In genomic region chr18:70044626-70045025, GRCh38 we compare ENCODE assay signal across 12 cellular contexts.
A peak's percentile ranks its signal among the peaks of the same experiment; 100 is the strongest.
DNase-seq lines count a peak whose midpoint lies in the region; ATAC-seq and TF ChIP-seq lines count a peak whose summit lies in the region.
"Had no signal": no experiment of that assay in that cellular context is flagged by ENCODE, and none has a peak within 500 bp of the region (broad histone marks: within the 10 kb centered on the region; RNA-seq: fewer than 3 reads in every experiment).

No MANE protein-coding gene starts in this region.

- H3K4me3 ChIP-seq in fibroblast of mammary gland (ENCODE audit: control insufficient read depth, low read depth, low read length) (no peak overlapping the region), Peyer's patch (no peak overlapping the region), HAP-1 (no peak overlapping the region)

- intact Hi-C loops in activated CD8-positive, alpha-beta T cell treated with anti-CD3 and anti-CD28 coated beads for 36 hours (cut with micrococcal nuclease) = no loop called here

- no peak for DNase-seq in activated CD8-positive, alpha-beta T cell treated with anti-CD3 and anti-CD28 coated beads for 36 hours
- no peak for DNase-seq in activated CD8-positive, alpha-beta T cell treated with anti-CD3 and anti-CD28 coated beads, Interleukin-2, amount 10 ng/mL, durations not matched to agents 7 days and 5 days
- peak; percentile 94 for DNase-seq in RWPE1 (ENCODE audit: low spot score)
- peak; percentile 97 for DNase-seq in fibroblast of mammary gland (ENCODE audit: low read depth)
- DNase-seq in T-helper 9 cell = no peak
- DNase-seq in Peyer's patch = no peak
- no peak for DNase-seq in HAP-1 (ENCODE audit: low spot score in 2 of 2)
- DNase-seq: immature natural killer cell, NCI-H1417 treated with DMSO at 0.1 percent for 48 hours had no signal

- ATAC-seq in activated CD8-positive, alpha-beta T cell treated with anti-CD3 and anti-CD28 coated beads for 36 hours = peak; percentile 87
- no peak for ATAC-seq in activated CD8-positive, alpha-beta T cell treated with anti-CD3 and anti-CD28 coated beads, Interleukin-2, amount 10 ng/mL, durations not matched to agents 7 days and 5 days

- H3K9me3 ChIP-seq in Peyer's patch (no peaks in the 10 kb centered on the region), HAP-1 (no peaks in the 10 kb centered on the region)

- H3K27ac ChIP-seq in RWPE1 (no peak overlapping the region), Peyer's patch (no peak overlapping the region)

- H3K36me3 ChIP-seq in Peyer's patch = no peaks in the 10 kb centered on the region
- H3K36me3 ChIP-seq in HAP-1 (replicated peaks) = no peaks in the 10 kb centered on the region

- no peaks in the 10 kb centered on the region for H3K27me3 ChIP-seq in Peyer's patch
- no peaks in the 10 kb centered on the region for H3K27me3 ChIP-seq in HAP-1 (ENCODE audit: low read depth)

- H3K4me3 Mint-ChIP-seq in activated CD8-positive, alpha-beta T cell treated with anti-CD3 and anti-CD28 coated beads for 36 hours = no peak overlapping the region
- no peak overlapping the region for H3K4me3 Mint-ChIP-seq in activated CD8-positive, alpha-beta T cell treated with anti-CD3 and anti-CD28 coated beads, Interleukin-2, amount 10 ng/mL, durations not matched to agents 7 days and 5 days
- H3K4me3 Mint-ChIP-seq in stimulated activated naive CD8-positive, alpha-beta T cell treated with anti-CD3 and anti-CD28 coated beads, Interleukin-15, Interleukin-2, amounts not matched to agents 100 ng/mL and 50 ng/mL, for 24 hours = no peak overlapping the region
- H3K4me3 Mint-ChIP-seq: B cell, immature natural killer cell had no signal

- no peaks in the 10 kb centered on the region for H3K9me3 Mint-ChIP-seq in activated CD8-positive, alpha-beta T cell treated with anti-CD3 and anti-CD28 coated beads for 36 hours
- no peaks in the 10 kb centered on the region for H3K9me3 Mint-ChIP-seq in activated CD8-positive, alpha-beta T cell treated with anti-CD3 and anti-CD28 coated beads, Interleukin-2, amount 10 ng/mL, durations not matched to agents 7 days and 5 days (ENCODE audit: insufficient read depth)
- H3K9me3 Mint-ChIP-seq in stimulated activated naive CD8-positive, alpha-beta T cell treated with anti-CD3 and anti-CD28 coated beads, Interleukin-15, Interleukin-2, amounts not matched to agents 100 ng/mL and 50 ng/mL, for 24 hours = no peaks in the 10 kb centered on the region
- H3K9me3 Mint-ChIP-seq: immature natural killer cell had no signal

- in situ Hi-C loops in HAP-1 (cut with MboI; ENCODE audit: low sequenced_read_pairs) = no loop called here

- H3K27me3 Mint-ChIP-seq in activated CD8-positive, alpha-beta T cell treated with anti-CD3 and anti-CD28 coated beads for 36 hours = no peaks in the 10 kb centered on the region
- no peaks in the 10 kb centered on the region for H3K27me3 Mint-ChIP-seq in activated CD8-positive, alpha-beta T cell treated with anti-CD3 and anti-CD28 coated beads, Interleukin-2, amount 10 ng/mL, durations not matched to agents 7 days and 5 days (ENCODE audit: low read depth)
- H3K27me3 Mint-ChIP-seq in stimulated activated naive CD8-positive, alpha-beta T cell treated with anti-CD3 and anti-CD28 coated beads, Interleukin-15, Interleukin-2, amounts not matched to agents 100 ng/mL and 50 ng/mL, for 24 hours = no peaks in the 10 kb centered on the region
- H3K27me3 Mint-ChIP-seq: B cell, progenitor cell of endocrine pancreas had no signal

- H3K27ac Mint-ChIP-seq in activated CD8-positive, alpha-beta T cell treated with anti-CD3 and anti-CD28 coated beads for 36 hours = no peak overlapping the region
- no peak overlapping the region for H3K27ac Mint-ChIP-seq in activated CD8-positive, alpha-beta T cell treated with anti-CD3 and anti-CD28 coated beads, Interleukin-2, amount 10 ng/mL, durations not matched to agents 7 days and 5 days
- H3K27ac Mint-ChIP-seq in stimulated activated naive CD8-positive, alpha-beta T cell treated with anti-CD3 and anti-CD28 coated beads, Interleukin-15, Interleukin-2, amounts not matched to agents 100 ng/mL and 50 ng/mL, for 24 hours = peak overlapping the region; percentile 41
- H3K27ac Mint-ChIP-seq: B cell, immature natural killer cell, progenitor cell of endocrine pancreas had no signal

- H3K4me1 ChIP-seq in Peyer's patch (no peaks in the 10 kb centered on the region), HAP-1 (peaks cover 11% of the 10 kb centered on the region)

- no peak for TF ChIP-seq CTCF in activated CD8-positive, alpha-beta T cell treated with anti-CD3 and anti-CD28 coated beads for 36 hours (IDR thresholded peaks at IDR 0.05)
- TF ChIP-seq CTCF in RWPE1 (conservative IDR thresholded peaks at IDR 0.05; ENCODE audit: low read depth) (no peak), fibroblast of mammary gland (conservative IDR thresholded peaks at IDR 0.05; ENCODE audit: control insufficient read depth, insufficient read depth, low read depth, low read length) (no peak), Peyer's patch (IDR thresholded peaks at IDR 0.05) (no peak)

- no peak for TF ChIP-seq POLR2A in Peyer's patch (IDR thresholded peaks at IDR 0.05)

- POLR2A ChIA-PET in activated CD8-positive, alpha-beta T cell treated with anti-CD3 and anti-CD28 coated beads for 36 hours (lab: Charles Lee) = no interaction called here
- POLR2A ChIA-PET in activated CD8-positive, alpha-beta T cell treated with anti-CD3 and anti-CD28 coated beads, Interleukin-2, amount 10 ng/mL, durations not matched to agents 7 days and 5 days (lab: Charles Lee) = no interaction called here
- POLR2A ChIA-PET in RWPE1 (lab: Yijun Ruan, JAX; ENCODE audit: low non-redundant PET) = no interaction called here

- no peaks in the 10 kb centered on the region for H3K4me1 Mint-ChIP-seq in activated CD8-positive, alpha-beta T cell treated with anti-CD3 and anti-CD28 coated beads for 36 hours (ENCODE audit: low read depth)
- H3K4me1 Mint-ChIP-seq in activated CD8-positive, alpha-beta T cell treated with anti-CD3 and anti-CD28 coated beads, Interleukin-2, amount 10 ng/mL, durations not matched to agents 7 days and 5 days (ENCODE audit: low read depth) = no peaks in the 10 kb centered on the region
- H3K4me1 Mint-ChIP-seq in stimulated activated naive CD8-positive, alpha-beta T cell treated with anti-CD3 and anti-CD28 coated beads, Interleukin-15, Interleukin-2, amounts not matched to agents 100 ng/mL and 50 ng/mL, for 24 hours (ENCODE audit: low read depth) = peaks cover 8% of the 10 kb centered on the region
- H3K4me1 Mint-ChIP-seq: B cell, immature natural killer cell had no signal

- H3K36me3 Mint-ChIP-seq in activated CD8-positive, alpha-beta T cell treated with anti-CD3 and anti-CD28 coated beads for 36 hours (ENCODE audit: low read depth) = peaks cover 12% of the 10 kb centered on the region
- peaks cover 32% of the 10 kb centered on the region for H3K36me3 Mint-ChIP-seq in activated CD8-positive, alpha-beta T cell treated with anti-CD3 and anti-CD28 coated beads, Interleukin-2, amount 10 ng/mL, durations not matched to agents 7 days and 5 days (ENCODE audit: low read depth)
- H3K36me3 Mint-ChIP-seq in stimulated activated naive CD8-positive, alpha-beta T cell treated with anti-CD3 and anti-CD28 coated beads, Interleukin-15, Interleukin-2, amounts not matched to agents 100 ng/mL and 50 ng/mL, for 24 hours (ENCODE audit: low read depth) = peaks cover 50% of the 10 kb centered on the region

- CTCF ChIA-PET in activated CD8-positive, alpha-beta T cell treated with anti-CD3 and anti-CD28 coated beads for 36 hours (lab: Charles Lee) = no interaction called here
- CTCF ChIA-PET in activated CD8-positive, alpha-beta T cell treated with anti-CD3 and anti-CD28 coated beads, Interleukin-2, amount 10 ng/mL, durations not matched to agents 7 days and 5 days (lab: Charles Lee) = no interaction called here
- CTCF ChIA-PET in RWPE1 (lab: Yijun Ruan, JAX) = no interaction called here

Comparison
In these comparisons a context has a peak if more than half of its experiments do, and no peak if none do; other contexts are left out.
1. DNase-seq: peak in RWPE1 (single experiment) and fibroblast of mammary gland (single experiment); none in activated CD8-positive, alpha-beta T cell treated with anti-CD3 and anti-CD28 coated beads for 36 hours (single experiment), activated CD8-positive, alpha-beta T cell treated with anti-CD3 and anti-CD28 coated beads, Interleukin-2, amount 10 ng/mL, durations not matched to agents 7 days and 5 days (single experiment), T-helper 9 cell (single experiment), Peyer's patch (0 of 3) and HAP-1 (0 of 2).